Comparison of ENCODE assay signal across 16 cellular contexts in genomic region chr18:76416935-76417334, GRCh38.
DNase-seq lines count a peak whose midpoint lies in the region; ATAC-seq and TF ChIP-seq lines count a peak whose summit lies in the region.
"Had no signal": no experiment of that assay in that cellular context is flagged by ENCODE, and none has a peak within 500 bp of the region (broad histone marks: within the 10 kb centered on the region; RNA-seq: fewer than 3 reads in every experiment).

No MANE protein-coding gene starts in this region.

- H3K9me3 Mint-ChIP-seq in activated naive CD8-positive, alpha-beta T cell treated with anti-CD3 and anti-CD28 coated beads, Interleukin-2, amount 50 U/mL, for 24 hours: no peaks in the 10 kb centered on the region
- H3K9me3 Mint-ChIP-seq: activated B cell treated with CpG ODN at 0.5 μM for 24 hours had no signal

- ATAC-seq in gastroesophageal sphincter (peak; percentile 55), psoas muscle (peak; percentile 25 to 66 (median 48))
- ATAC-seq in activated naive CD8-positive, alpha-beta T cell treated with anti-CD3 and anti-CD28 coated beads, Interleukin-2, amount 50 U/mL, for 24 hours: no peak
- ATAC-seq: GM12878 had no signal

- no peak for TF ChIP-seq EP300 in gastroesophageal sphincter (IDR thresholded peaks at IDR 0.05)

- H3K4me1 ChIP-seq in ACC112 (ENCODE audit: control insufficient read depth, insufficient read depth, low read length, unreplicated experiment): peaks cover 13% of the 10 kb centered on the region
- H3K4me1 ChIP-seq in adrenal gland (replicated peaks in 1 of 2): peaks cover 29 to 44% of the 10 kb centered on the region in 2 donors
- peaks cover 0 to 53% (median 0%) of the 10 kb centered on the region in 3 donors for H3K4me1 ChIP-seq in gastroesophageal sphincter
- peaks cover 35% of the 10 kb centered on the region for H3K4me1 ChIP-seq in psoas muscle
- no peaks in the 10 kb centered on the region for H3K4me1 ChIP-seq in BE2C
- H3K4me1 ChIP-seq: ascending aorta had no signal

- no peak overlapping the region for H2AFZ ChIP-seq in ACC112 (ENCODE audit: low read length, unreplicated experiment)

- H3K36me3 Mint-ChIP-seq in activated naive CD8-positive, alpha-beta T cell treated with anti-CD3 and anti-CD28 coated beads, Interleukin-2, amount 50 U/mL, for 24 hours (ENCODE audit: low read depth): peaks cover 2% of the 10 kb centered on the region

- intact Hi-C loops in adrenal gland (cut with DNase I) (no loop called here), psoas muscle (cut with DNase I) (no loop called here)

- no peak for TF ChIP-seq POLR2A in adrenal gland (IDR thresholded peaks at IDR 0.05)
- TF ChIP-seq POLR2A in gastroesophageal sphincter (IDR thresholded peaks at IDR 0.05): no peak

- H3K4me3 ChIP-seq in ACC112 (ENCODE audit: low read depth, low read length): peak overlapping the region; percentile 9
- no peak overlapping the region for H3K4me3 ChIP-seq in adrenal gland
- H3K4me3 ChIP-seq in gastroesophageal sphincter: peak overlapping the region in 1 of 2 donors; percentile 18
- H3K4me3 ChIP-seq in psoas muscle: peak overlapping the region; percentile 16
- no peak overlapping the region for H3K4me3 ChIP-seq in BE2C (ENCODE audit: low read depth, low read length)
- H3K4me3 ChIP-seq: ascending aorta, GM12878, SK-N-MC, tibial artery had no signal

- H3K36me3 ChIP-seq in ACC112 (ENCODE audit: insufficient read depth, low read length) (no peaks in the 10 kb centered on the region), adrenal gland (replicated peaks in 1 of 2) (no peaks in the 10 kb centered on the region), gastroesophageal sphincter (peaks cover 0 to 1% of the 10 kb centered on the region in 2 donors), psoas muscle (ENCODE audit: insufficient read depth in 1 of 2, low read depth in 1 of 2) (no peaks in the 10 kb centered on the region), BE2C (no peaks in the 10 kb centered on the region)
- H3K36me3 ChIP-seq: ascending aorta, tibial artery had no signal

- peaks cover 47% of the 10 kb centered on the region for H3K79me2 ChIP-seq in ACC112 (ENCODE audit: control insufficient read depth, insufficient read depth, low read length, unreplicated experiment)

- DNase-seq in adrenal gland: peak in 6 of 7 donors; percentile 54 to 79 (median 72)
- peak in 1 of 2 donors; percentile 63 for DNase-seq in psoas muscle
- no peak for DNase-seq in activated naive CD8-positive, alpha-beta T cell treated with anti-CD3 and anti-CD28 coated beads, Interleukin-2, amount 50 U/mL, for 24 hours
- DNase-seq in NCI-H2107 treated with DMSO at 0.1 percent for 48 hours (lab: John Stamatoyannopoulos, UW; ENCODE audit: unreplicated experiment): no peak
- DNase-seq in OCI-M2 (lab: John Stamatoyannopoulos, UW; ENCODE audit: unreplicated experiment): no peak
- no peak for DNase-seq in BE2C
- DNase-seq: activated B cell treated with CpG ODN at 0.5 μM for 24 hours, activated T-cell treated with anti-CD3 and anti-CD28 coated beads for 4 hours, DMS79 treated with DMSO at 0.1 percent for 48 hours, small intestine, tibial artery had no signal

- TF ChIP-seq CTCF in adrenal gland (IDR thresholded peaks at IDR 0.05) (no peak), gastroesophageal sphincter (IDR thresholded peaks at IDR 0.05) (no peak), psoas muscle (IDR thresholded peaks at IDR 0.05) (no peak), BE2C (IDR thresholded peaks at IDR 0.05; ENCODE audit: low read depth, low read length) (no peak)

- 24 to 37% (median 28%) methylated on average over 10 of the region's 10 CpGs for WGBS in adrenal gland, 4 donors
- WGBS in gastroesophageal sphincter (ENCODE audit: low coverage in 1 of 2), 2 donors: 37 to 43% methylated on average over 7 to 10 of the region's 10 CpGs
- WGBS in psoas muscle, 3 donors: 28 to 44% (median 35%) methylated on average over 10 of the region's 10 CpGs

- H3K4me3 Mint-ChIP-seq in activated naive CD8-positive, alpha-beta T cell treated with anti-CD3 and anti-CD28 coated beads, Interleukin-2, amount 50 U/mL, for 24 hours: no peak overlapping the region
- H3K4me3 Mint-ChIP-seq: activated B cell treated with CpG ODN at 0.5 μM for 24 hours had no signal

- no peaks in the 10 kb centered on the region for H3K27me3 ChIP-seq in ACC112 (ENCODE audit: insufficient read depth, low read length)
- H3K27me3 ChIP-seq in adrenal gland: no peaks in the 10 kb centered on the region
- no peaks in the 10 kb centered on the region for H3K27me3 ChIP-seq in gastroesophageal sphincter
- H3K27me3 ChIP-seq in psoas muscle (ENCODE audit: insufficient read depth in 3 of 3, low read length in 2 of 3): no peaks in the 10 kb centered on the region
- no peaks in the 10 kb centered on the region for H3K27me3 ChIP-seq in BE2C
- H3K27me3 ChIP-seq: ascending aorta, tibial artery had no signal

- no peak overlapping the region for H3K27ac ChIP-seq in ACC112 (ENCODE audit: low read depth, low read length)
- peak overlapping the region in 4 of 5 donors; percentile 20 to 64 (median 52) for H3K27ac ChIP-seq in adrenal gland
- no peak overlapping the region for H3K27ac ChIP-seq in gastroesophageal sphincter
- no peak overlapping the region for H3K27ac ChIP-seq in psoas muscle
- H3K27ac ChIP-seq: ascending aorta, SK-N-MC, tibial artery had no signal

- H3K27ac Mint-ChIP-seq in activated naive CD8-positive, alpha-beta T cell treated with anti-CD3 and anti-CD28 coated beads, Interleukin-2, amount 50 U/mL, for 24 hours: no peak overlapping the region
- H3K27ac Mint-ChIP-seq: activated B cell treated with CpG ODN at 0.5 μM for 24 hours had no signal

- no peaks in the 10 kb centered on the region for H3K27me3 Mint-ChIP-seq in activated naive CD8-positive, alpha-beta T cell treated with anti-CD3 and anti-CD28 coated beads, Interleukin-2, amount 50 U/mL, for 24 hours
- H3K27me3 Mint-ChIP-seq: activated B cell treated with CpG ODN at 0.5 μM for 24 hours had no signal

- H3K9me3 ChIP-seq in adrenal gland (replicated peaks in 1 of 3): no peaks in the 10 kb centered on the region
- H3K9me3 ChIP-seq in gastroesophageal sphincter: no peaks in the 10 kb centered on the region
- no peaks in the 10 kb centered on the region for H3K9me3 ChIP-seq in psoas muscle
- no peaks in the 10 kb centered on the region for H3K9me3 ChIP-seq in BE2C
- H3K9me3 ChIP-seq: ascending aorta, tibial artery had no signal

- H3K4me1 Mint-ChIP-seq in activated naive CD8-positive, alpha-beta T cell treated with anti-CD3 and anti-CD28 coated beads, Interleukin-2, amount 50 U/mL, for 24 hours: peaks cover 16% of the 10 kb centered on the region
- H3K4me1 Mint-ChIP-seq: activated B cell treated with CpG ODN at 0.5 μM for 24 hours had no signal

Comparison
In these comparisons a context has a peak if more than half of its experiments do, and no peak if none do; other contexts are left out.
1. H3K27ac ChIP-seq: peak in adrenal gland (4 of 5); none in ACC112 (single experiment), gastroesophageal sphincter (0 of 4) and psoas muscle (single experiment).
2. H3K4me3 ChIP-seq: peak in ACC112 (single experiment) and psoas muscle (single experiment); none in adrenal gland (0 of 4) and BE2C (single experiment).
3. DNase-seq: peak in adrenal gland (6 of 7); none in activated naive CD8-positive, alpha-beta T cell treated with anti-CD3 and anti-CD28 coated beads, Interleukin-2, amount 50 U/mL, for 24 hours (single experiment), NCI-H2107 treated with DMSO at 0.1 percent for 48 hours (single experiment), OCI-M2 (single experiment) and BE2C (single experiment).